Comparison of ENCODE assay signal across 11 cellular contexts in the genomic region with DNA sequence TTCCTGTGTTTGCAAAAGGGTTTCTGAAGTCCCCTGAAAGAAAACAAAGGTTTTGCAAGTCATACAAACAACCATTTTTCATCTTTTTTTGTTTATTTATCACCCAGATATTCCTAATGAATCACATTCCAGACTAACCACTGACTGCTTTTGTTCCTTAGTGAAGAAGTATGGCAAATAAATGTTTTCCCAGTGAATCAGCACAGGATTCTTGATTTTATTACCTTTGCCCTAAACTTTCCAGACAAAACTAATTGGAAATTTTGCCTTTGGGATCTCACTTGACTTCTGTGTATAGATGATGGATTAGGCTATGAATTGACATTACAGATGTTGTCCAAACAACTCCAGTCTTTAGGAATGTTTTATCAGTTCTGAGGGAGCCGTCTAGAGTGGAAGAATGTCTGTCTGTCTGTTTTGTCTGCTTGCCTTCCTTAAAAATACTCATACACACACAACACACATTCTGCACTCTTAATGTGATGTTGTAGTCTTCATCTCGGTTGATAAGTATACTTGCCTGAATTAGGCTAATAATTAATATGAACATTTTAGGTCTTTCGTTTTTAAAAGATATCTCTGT. TPM values are rescaled to one million over a fixed set of nuclear protein-coding genes. Genes with fewer than 3 reads are reported as not detected.
DNase-seq lines count a peak whose midpoint lies in the region; ATAC-seq, FAIRE-seq and TF ChIP-seq lines count a peak whose summit lies in the region.
"Had no signal": no experiment of that assay in that cellular context is flagged by ENCODE, and none has a peak within 500 bp of the region (broad histone marks: within the 10 kb centered on the region; RNA-seq: fewer than 3 reads in every experiment).

No MANE protein-coding gene starts in this region.

- no peak for ATAC-seq in HG03469 (IDR thresholded peaks at IDR 0.05; ENCODE audit: unreplicated experiment)
- ATAC-seq in HG02763 (IDR thresholded peaks at IDR 0.05; ENCODE audit: unreplicated experiment), result no peak

- H3K4me1 ChIP-seq in SJSA1 (replicated peaks), result peaks cover 41% of the 10 kb centered on the region
- peaks cover 0 to 44% (median 28%) of the 10 kb centered on the region in 4 donors for H3K4me1 ChIP-seq in sigmoid colon

- DNase-seq in GM03348 (ENCODE audit: low spot score) (peak; percentile 62), SJSA1 (ENCODE audit: low read depth in 1 of 2, low spot score in 2 of 2) (peak in 1 of 2 experiments; percentile 99), sigmoid colon (no peak), DMS 273 (lab: John Stamatoyannopoulos, UW; ENCODE audit: unreplicated experiment) (no peak), pons (ENCODE audit: low spot score) (no peak)
- DNase-seq: activated CD4-positive, alpha-beta T cell treated with anti-CD3 and anti-CD28 coated beads, Interleukin-2, amount 50 U/mL, for 4 hours; MG63; testis had no signal

- peak; percentile 86 for FAIRE-seq in endometrium (lab: Jason Lieb, UNC)

- no peak for TF ChIP-seq EP300 in sigmoid colon (IDR thresholded peaks at IDR 0.05)

- TF ChIP-seq CTCF in sigmoid colon (IDR thresholded peaks at IDR 0.05), result no peak

- H3K27ac ChIP-seq in SJSA1, result peak overlapping the region; percentile 94
- peak overlapping the region; percentile 47 to 84 (median 70) for H3K27ac ChIP-seq in sigmoid colon
- H3K27ac ChIP-seq: testis had no signal

- H3K9me3 ChIP-seq in SJSA1 (replicated peaks) (no peaks in the 10 kb centered on the region), sigmoid colon (no peaks in the 10 kb centered on the region)
- H3K9me3 ChIP-seq: testis had no signal

- H3K27me3 ChIP-seq in SJSA1 (replicated peaks) (no peaks in the 10 kb centered on the region), sigmoid colon (no peaks in the 10 kb centered on the region)
- H3K27me3 ChIP-seq: MG63, testis had no signal

- intact Hi-C loops in sigmoid colon (cut with DNase I), result no loop called here

- H3K4me3 ChIP-seq in SJSA1 (no peak overlapping the region), sigmoid colon (no peak overlapping the region)
- H3K4me3 ChIP-seq: MG63, testis had no signal

- no peak for TF ChIP-seq POLR2A in sigmoid colon (IDR thresholded peaks at IDR 0.05)

- peaks cover 7% of the 10 kb centered on the region for H3K36me3 ChIP-seq in SJSA1
- H3K36me3 ChIP-seq in sigmoid colon, result peaks cover 0 to 17% (median 0%) of the 10 kb centered on the region in 4 donors

- WGBS in sigmoid colon, 2 donors, result 66 to 71% methylated on average over 3 of the region's 3 CpGs

RNA-seq across cellular contexts. Expression of gene VMP1, which starts 48.9 kb away (rescaled TPM):
- 203 and 228 TPM in 2 replicates for total RNA-seq in SJSA1 (2014; rRNA removed; shearing (Covaris generic))
- total RNA-seq in sigmoid colon, result 100 to 1,000 TPM in 3 of 4 donors, 10 to 100 TPM in 1; 92.7 to 247 (median 139) TPM
- polyA plus RNA-seq in sigmoid colon, result 100 to 1,000 TPM in 1 of 3 donors, 10 to 100 TPM in 2; 26.1 to 132 (median 35.4) TPM

RNA-seq across cellular contexts. Expression of gene PTRH2, which starts 49.1 kb away (rescaled TPM):
- total RNA-seq in SJSA1 (2014; rRNA removed; shearing (Covaris generic)), result 40.5 and 45.3 TPM in 2 replicates
- 10 to 100 TPM; 21.8 to 36.2 (median 24.1) TPM for total RNA-seq in sigmoid colon
- 10 to 100 TPM in 2 of 3 donors, 1 to 10 TPM in 1; 9.0 to 38.2 (median 16.2) TPM for polyA plus RNA-seq in sigmoid colon
